Comparison of ENCODE assay signal across 9 cellular contexts in the genomic region with DNA sequence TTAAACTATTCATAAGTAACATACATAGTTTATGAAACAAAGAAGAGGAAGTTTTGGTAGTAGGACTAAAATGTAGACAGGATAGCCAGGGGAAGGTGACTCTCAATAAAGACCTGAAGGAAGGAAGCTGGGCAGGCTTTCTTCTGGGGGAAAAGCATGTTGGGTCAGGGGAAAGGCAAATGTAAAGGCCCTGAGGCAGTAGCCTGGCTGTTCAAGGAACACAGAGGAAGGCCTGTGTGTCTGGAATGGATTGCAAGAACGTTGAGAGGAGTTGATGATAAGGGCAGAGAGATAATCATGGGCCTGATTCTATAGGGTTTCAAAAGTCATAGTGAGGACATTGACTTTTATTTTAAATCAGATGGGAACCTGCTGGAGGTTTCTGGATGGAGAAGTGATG.
"Had no signal": no experiment of that assay in that cellular context is flagged by ENCODE, and none has a peak within 500 bp of the region (broad histone marks: within the 10 kb centered on the region; RNA-seq: fewer than 3 reads in every experiment).

No MANE protein-coding gene starts in this region.

- H3K4me3 ChIP-seq: GM23248, HAP-1 had no signal

- FAIRE-seq: HTR-8/SVneo had no signal

- H3K4me3 Mint-ChIP-seq: HFFc6 had no signal

- H3K36me3 ChIP-seq: HAP-1 had no signal

- H3K9me3 Mint-ChIP-seq: HFFc6 had no signal

- ATAC-seq: HCT116 had no signal

- DNase-seq: GM23248, GOT3, H7, HFFc6, IMR-90, KBM-7 had no signal

- H3K27ac ChIP-seq: GM23248 had no signal

- H3K9me3 ChIP-seq: HAP-1 had no signal

- H3K27ac Mint-ChIP-seq: HFFc6 had no signal

- H2AFZ ChIP-seq: GM23248 had no signal

- H3K9ac ChIP-seq: GM23248 had no signal
